ENCODE assay signal across 1 cellular context in the genomic region with DNA sequence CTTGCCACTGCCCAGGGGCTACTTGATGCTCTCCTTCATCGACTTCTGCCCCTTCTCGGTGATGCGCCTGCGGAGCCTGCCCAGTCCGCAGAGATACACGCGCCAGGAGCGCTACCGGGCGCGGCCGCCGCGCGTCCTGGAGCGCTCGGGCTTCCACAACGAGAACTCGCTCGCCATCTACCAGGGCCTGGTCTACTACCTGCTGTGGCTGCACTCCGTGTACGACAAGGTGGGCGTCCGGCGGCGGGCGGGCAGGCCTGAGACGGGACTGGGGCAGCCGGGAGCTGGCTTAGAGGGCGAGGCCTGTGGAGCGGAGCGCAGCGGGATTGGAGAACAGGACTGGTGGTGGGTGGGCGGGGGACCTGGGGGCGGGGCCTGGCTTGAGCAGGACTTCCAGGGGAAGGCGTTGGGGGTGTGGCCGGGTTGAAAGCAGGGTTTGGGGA.
TF ChIP-seq lines count a peak whose summit lies in the region.

No MANE protein-coding gene starts in this region.

TF ChIP-seq in H1, 55 proteins besides CTCF, POLR2A, EP300 and RAD21:
- peak; percentile 17; the same call in 1 of the 2 replicates for TF ChIP-seq TBP (IDR thresholded peaks at IDR 0.05; ENCODE audit: low read depth, low read length)
- 0 out of 4 replicates have a peak, but pooled peaks of 1 of the 2 experiments have one; percentile 2 for TF ChIP-seq SIN3A (conservative IDR thresholded peaks at IDR 0.05 in 1 of 2, IDR thresholded peaks at IDR 0.05 in 1 of 2; ENCODE audit: low read depth in 1 of 2, low read length in 2 of 2)
- peak; percentile 7; the same call in 1 of the 2 replicates for TF ChIP-seq SUZ12 (IDR thresholded peaks at IDR 0.05; ENCODE audit: low read length)
- peak; percentile 36 for TF ChIP-seq KDM4A (IDR thresholded peaks at IDR 0.05; ENCODE audit: low read depth, low read length, severe bottlenecking)
- no peak for TF ChIP-seq RBBP5 (IDR thresholded peaks at IDR 0.05; ENCODE audit: borderline replicate concordance, low read depth, low read length)
- 0 out of 2 replicates have a peak, but pooled peaks have one; percentile 14 for TF ChIP-seq PHF8 (conservative IDR thresholded peaks at IDR 0.05; ENCODE audit: low read depth, low read length)
- no peak for TF ChIP-seq TAF7 (optimal IDR thresholded peaks at IDR 0.05; ENCODE audit: borderline replicate concordance, low read depth, low read length)
- peak; percentile 31 for TF ChIP-seq RNF2 (IDR thresholded peaks at IDR 0.05; ENCODE audit: borderline replicate concordance, low read depth, low read length, missing control alignments, poor library complexity, severe bottlenecking)
